ENCODE assay signal across 28 cellular contexts in genomic region chr14:39182770-39183684, GRCh38. TPM values are rescaled to one million over a fixed set of nuclear protein-coding genes. Genes with fewer than 3 reads are reported as not detected.
DNase-seq lines count a peak whose midpoint lies in the region; ATAC-seq and TF ChIP-seq lines count a peak whose summit lies in the region.
"Had no signal": no experiment of that assay in that cellular context is flagged by ENCODE, and none has a peak within 500 bp of the region (broad histone marks: within the 10 kb centered on the region; RNA-seq: fewer than 3 reads in every experiment).

No MANE protein-coding gene starts in this region.

- no peaks in the 10 kb centered on the region for H3K9me2 ChIP-seq in Loucy (replicated peaks; ENCODE audit: low read depth, low read length)
- H3K9me2 ChIP-seq: SK-N-SH had no signal

- H3K9me3 Mint-ChIP-seq in effector memory CD8-positive, alpha-beta T cell = no peaks in the 10 kb centered on the region
- H3K9me3 Mint-ChIP-seq: activated naive CD8-positive, alpha-beta T cell treated with anti-CD3 and anti-CD28 coated beads, Interleukin-2, amount 10 ng/mL, durations not matched to agents 7 days and 5 days; dendritic cell treated with granulocyte-macrophage colony-stimulating factor and Interleukin-4, amounts not matched to agents 40 ng/mL and 50 ng/mL, for 4 days; T-helper 1 cell treated with Interleukin-12 subunit alpha and Interleukin-12 subunit beta and Interleukin-4 antibody, amounts not matched to agents 30 μg/mL and 1 μg/mL, for 36 hours had no signal

- H3K4me3 ChIP-seq in cardiac muscle cell = no peak overlapping the region
- H3K4me3 ChIP-seq in Loucy (ENCODE audit: low read length, poor library complexity, severe bottlenecking) = peak overlapping the region; percentile 15
- H3K4me3 ChIP-seq in smooth muscle cell = no peak overlapping the region
- no peak overlapping the region for H3K4me3 ChIP-seq in vagina
- H3K4me3 ChIP-seq: gastroesophageal sphincter, HAP-1, left lung, upper lobe of left lung had no signal

- DNase-seq in cardiac muscle cell (ENCODE audit: low read depth in 1 of 2, low spot score in 1 of 2) (no peak), Right ventricle myocardium superior (no peak), smooth muscle cell (lab: John Stamatoyannopoulos, UW; ENCODE audit: unreplicated experiment) (no peak), vagina (ENCODE audit: extremely low spot score in 2 of 2) (no peak), NCI-H1694 (lab: John Stamatoyannopoulos, UW) (no peak), midbrain (lab: John Stamatoyannopoulos, UW) (no peak)
- no peak for DNase-seq in effector memory CD8-positive, alpha-beta T cell
- DNase-seq: activated CD4-positive, alpha-beta T cell treated with anti-CD3 and anti-CD28 coated beads for 4 hours; activated naive CD8-positive, alpha-beta T cell treated with anti-CD3 and anti-CD28 coated beads, Interleukin-2, amount 10 ng/mL, durations not matched to agents 7 days and 5 days; C1 segment of cervical spinal cord; Caco-2; caudate nucleus; DMS79; GDM1; hippocampal formation; left lung; mesenchymal stem cell; NCI-H2029 treated with DMSO at 0.1 percent for 48 hours; SK-N-SH; small intestine; stimulated activated CD4-positive, alpha-beta T cell treated with anti-CD3 and anti-CD28 coated beads, Interleukin-1b, Interleukin-23, amount 100 ng/mL, for 48 hours; substantia nigra; upper lobe of left lung had no signal

- no peak for ATAC-seq in Right ventricle myocardium superior (ENCODE audit: poor library complexity)
- ATAC-seq in effector memory CD8-positive, alpha-beta T cell (replicated peaks) = peak; percentile 21
- ATAC-seq: gastroesophageal sphincter, left lung had no signal

- no peak overlapping the region for H3K27ac Mint-ChIP-seq in effector memory CD8-positive, alpha-beta T cell
- H3K27ac Mint-ChIP-seq: activated naive CD8-positive, alpha-beta T cell treated with anti-CD3 and anti-CD28 coated beads, Interleukin-2, amount 10 ng/mL, durations not matched to agents 7 days and 5 days; dendritic cell treated with granulocyte-macrophage colony-stimulating factor and Interleukin-4, amounts not matched to agents 40 ng/mL and 50 ng/mL, for 4 days; T-helper 1 cell treated with Interleukin-12 subunit alpha and Interleukin-12 subunit beta and Interleukin-4 antibody, amounts not matched to agents 30 μg/mL and 1 μg/mL, for 36 hours had no signal

- H3K4me3 Mint-ChIP-seq in effector memory CD8-positive, alpha-beta T cell = no peak overlapping the region
- H3K4me3 Mint-ChIP-seq: activated naive CD8-positive, alpha-beta T cell treated with anti-CD3 and anti-CD28 coated beads, Interleukin-2, amount 10 ng/mL, durations not matched to agents 7 days and 5 days; dendritic cell treated with granulocyte-macrophage colony-stimulating factor and Interleukin-4, amounts not matched to agents 40 ng/mL and 50 ng/mL, for 4 days; T-helper 1 cell treated with Interleukin-12 subunit alpha and Interleukin-12 subunit beta and Interleukin-4 antibody, amounts not matched to agents 30 μg/mL and 1 μg/mL, for 36 hours had no signal

- H3K36me3 Mint-ChIP-seq in effector memory CD8-positive, alpha-beta T cell (ENCODE audit: insufficient read depth) = peaks cover 8% of the 10 kb centered on the region

- peak overlapping the region; percentile 39 for H3K4me2 ChIP-seq in Loucy (ENCODE audit: low read depth, low read length, poor library complexity, severe bottlenecking)
- H3K4me2 ChIP-seq in smooth muscle cell = no peak overlapping the region
- H3K4me2 ChIP-seq: SK-N-SH had no signal

- H3K9me3 ChIP-seq in cardiac muscle cell (ENCODE audit: low read depth) (no peaks in the 10 kb centered on the region), Loucy (ENCODE audit: insufficient read depth, low read depth, low read length) (no peaks in the 10 kb centered on the region), smooth muscle cell (replicated peaks; ENCODE audit: low read depth) (no peaks in the 10 kb centered on the region), vagina (no peaks in the 10 kb centered on the region)
- H3K9me3 ChIP-seq: Caco-2, gastroesophageal sphincter, HAP-1, left lung, SK-N-SH, upper lobe of left lung had no signal

- H4K20me1 ChIP-seq in Loucy (ENCODE audit: insufficient read depth, low read length, poor library complexity, severe bottlenecking) (peaks cover 59% of the 10 kb centered on the region), smooth muscle cell (ENCODE audit: low read depth) (peaks cover 50% of the 10 kb centered on the region)

- H3K36me3 ChIP-seq in cardiac muscle cell (peaks cover 58% of the 10 kb centered on the region), Loucy (ENCODE audit: insufficient read depth, low read length) (peaks cover 65% of the 10 kb centered on the region), smooth muscle cell (ENCODE audit: low read depth) (peaks cover 45% of the 10 kb centered on the region), vagina (peaks cover 0 to 68% of the 10 kb centered on the region in 2 donors)

- H3K27ac ChIP-seq in cardiac muscle cell (peak overlapping the region; percentile 45), smooth muscle cell (ENCODE audit: low read depth) (peak overlapping the region; percentile 13), vagina (no peak overlapping the region)
- H3K27ac ChIP-seq: gastroesophageal sphincter, left lung, upper lobe of left lung had no signal

- H2AFZ ChIP-seq in Loucy (ENCODE audit: low read length) (no peak overlapping the region), smooth muscle cell (ENCODE audit: low read depth) (no peak overlapping the region)

- TF ChIP-seq CTCF in cardiac muscle cell (IDR thresholded peaks at IDR 0.05; ENCODE audit: low read depth, low read length) (no peak), Loucy (conservative IDR thresholded peaks at IDR 0.05; ENCODE audit: low read length) (no peak), smooth muscle cell (IDR thresholded peaks at IDR 0.05; ENCODE audit: borderline replicate concordance, insufficient read depth, poor library complexity, severe bottlenecking) (no peak), vagina (IDR thresholded peaks at IDR 0.05) (no peak)

- no peaks in the 10 kb centered on the region for H3K27me3 ChIP-seq in cardiac muscle cell
- H3K27me3 ChIP-seq in Loucy (ENCODE audit: insufficient read depth, low read length, poor library complexity, severe bottlenecking) = no peaks in the 10 kb centered on the region
- H3K27me3 ChIP-seq in smooth muscle cell (ENCODE audit: low read depth) = no peaks in the 10 kb centered on the region
- H3K27me3 ChIP-seq in vagina = no peaks in the 10 kb centered on the region
- H3K27me3 ChIP-seq: gastroesophageal sphincter, left lung, upper lobe of left lung had no signal

- H3K27me3 Mint-ChIP-seq in effector memory CD8-positive, alpha-beta T cell = no peaks in the 10 kb centered on the region
- H3K27me3 Mint-ChIP-seq: activated naive CD8-positive, alpha-beta T cell treated with anti-CD3 and anti-CD28 coated beads, Interleukin-2, amount 10 ng/mL, durations not matched to agents 7 days and 5 days; dendritic cell treated with granulocyte-macrophage colony-stimulating factor and Interleukin-4, amounts not matched to agents 40 ng/mL and 50 ng/mL, for 4 days had no signal

- peaks cover 6 to 17% of the 10 kb centered on the region in 2 donors for H3K4me1 Mint-ChIP-seq in effector memory CD8-positive, alpha-beta T cell (ENCODE audit: low read depth in 2 of 2)

- H3K79me2 ChIP-seq in Loucy (ENCODE audit: insufficient read depth, low read length) (peaks cover 36% of the 10 kb centered on the region), smooth muscle cell (ENCODE audit: low read depth) (peaks cover 25% of the 10 kb centered on the region)

- no peaks in the 10 kb centered on the region for H3K4me1 ChIP-seq in cardiac muscle cell (ENCODE audit: low read depth)
- peaks cover 36% of the 10 kb centered on the region for H3K4me1 ChIP-seq in Loucy (ENCODE audit: insufficient read depth, low read length, poor library complexity, severe bottlenecking)
- H3K4me1 ChIP-seq in smooth muscle cell (ENCODE audit: low read depth) = no peaks in the 10 kb centered on the region
- no peaks in the 10 kb centered on the region for H3K4me1 ChIP-seq in vagina
- H3K4me1 ChIP-seq: Caco-2, upper lobe of left lung had no signal

- WGBS in smooth muscle cell (ENCODE audit: low lambda C conversion rate) = 100% methylated on average over 1 of the region's 1 CpG

- H3K9ac ChIP-seq in Loucy (ENCODE audit: low read depth, low read length, poor library complexity, severe bottlenecking) (no peak overlapping the region), smooth muscle cell (ENCODE audit: low read depth) (no peak overlapping the region)
- H3K9ac ChIP-seq: SK-N-SH had no signal

- TF ChIP-seq POLR2A in vagina (IDR thresholded peaks at IDR 0.05) = no peak

- intact Hi-C loops in Right ventricle myocardium superior (cut with DNase I) = loop anchor here (10.0 kb wide), 1 partner anchor 82 kb away; no protein-coding TSS in a partner anchor
- intact Hi-C loops in vagina (cut with DNase I) = no loop called here

- H3F3A ChIP-seq in Loucy (ENCODE audit: low read depth) (0 out of 2 replicates have a peak, but pooled peaks cover 6% of the 10 kb centered on the region), smooth muscle cell (ENCODE audit: low read depth) (peaks cover 45% of the 10 kb centered on the region)

RNA-seq across cellular contexts. Expression of gene PNN, which starts 8.0 kb away (rescaled TPM):
- total RNA-seq in cardiac muscle cell (35.3 and 67.0 TPM in 2 replicates), Right ventricle myocardium superior (20.5 TPM), smooth muscle cell (30.7 and 34.0 TPM in 2 replicates), vagina (54.5 TPM)
- polyA plus RNA-seq in cardiac muscle cell (110 and 115 TPM in 2 replicates), smooth muscle cell (26.0 and 56.0 TPM in 2 replicates)

RNA-seq across cellular contexts. Expression of gene TRAPPC6B, which starts 12.9 kb away (rescaled TPM):
- 47.4 and 54.2 TPM in 2 replicates for total RNA-seq in cardiac muscle cell
- polyA plus RNA-seq in cardiac muscle cell = 22.8 and 23.4 TPM in 2 replicates
- 21.9 TPM for total RNA-seq in Right ventricle myocardium superior
- total RNA-seq in smooth muscle cell = 38.6 and 44.2 TPM in 2 replicates
- polyA plus RNA-seq in smooth muscle cell = 15.2 and 23.6 TPM in 2 replicates
- total RNA-seq in vagina = 12.5 TPM

RNA-seq across cellular contexts. Expression of gene MIA2, which starts 50.7 kb away (rescaled TPM):
- total RNA-seq in cardiac muscle cell = 5.8 and 20.6 TPM in 2 replicates
- 14.4 and 17.7 TPM in 2 replicates for polyA plus RNA-seq in cardiac muscle cell
- 28.6 TPM for total RNA-seq in Right ventricle myocardium superior
- total RNA-seq in smooth muscle cell = 18.6 and 28.4 TPM in 2 replicates
- 14.5 and 14.6 TPM in 2 replicates for polyA plus RNA-seq in smooth muscle cell
- 25.3 TPM for total RNA-seq in vagina
